ENCODE assay signal across 17 cellular contexts in the genomic region with DNA sequence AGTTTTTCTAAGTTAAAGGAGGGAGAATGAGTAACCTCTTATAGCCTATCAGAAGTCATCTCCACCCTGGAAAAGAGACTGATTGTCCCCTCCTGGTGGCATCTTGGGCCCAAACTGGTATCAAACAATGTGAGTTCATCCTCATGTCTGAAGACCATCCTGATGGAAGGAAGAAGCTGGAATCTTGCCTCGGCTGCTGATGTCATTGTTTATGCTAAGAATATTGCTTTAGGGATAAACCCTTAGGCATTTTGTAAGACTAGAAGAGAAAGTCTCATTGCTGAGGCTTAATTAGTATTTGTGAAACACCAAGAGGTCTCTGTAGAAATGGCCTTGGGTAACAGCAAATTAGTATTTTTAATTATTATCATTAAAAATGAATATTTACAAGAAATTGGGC.
DNase-seq lines count a peak whose midpoint lies in the region; ATAC-seq, FAIRE-seq and TF ChIP-seq lines count a peak whose summit lies in the region.
"Had no signal": no experiment of that assay in that cellular context is flagged by ENCODE, and none has a peak within 500 bp of the region (broad histone marks: within the 10 kb centered on the region; RNA-seq: fewer than 3 reads in every experiment).

No MANE protein-coding gene starts in this region.

- H3K9me3 Mint-ChIP-seq in activated T-cell treated with anti-CD3 and anti-CD28 coated beads, Interleukin-2, amount 50 U/mL, for 4 hours, result no peaks in the 10 kb centered on the region

- no peak for ATAC-seq in activated T-cell treated with anti-CD3 and anti-CD28 coated beads, Interleukin-2, amount 50 U/mL, for 4 hours
- ATAC-seq in HG02884 (IDR thresholded peaks at IDR 0.05; ENCODE audit: unreplicated experiment), result no peak
- ATAC-seq: Panc1, SK-N-SH treated with all-trans-retinoic acid at 6 μM for 48 hours had no signal

- DNase-seq in ELR (ENCODE audit: low read depth), result peak; percentile 77
- DNase-seq in RCC 7860 (ENCODE audit: low spot score), result peak; percentile 2
- peak; percentile 65 for DNase-seq in fibroblast of villous mesenchyme (ENCODE audit: low read depth)
- DNase-seq in KBM-7, result no peak
- DNase-seq in medulla oblongata (ENCODE audit: extremely low spot score), result no peak
- no peak for DNase-seq in activated T-cell treated with anti-CD3 and anti-CD28 coated beads, Interleukin-2, amount 50 U/mL, for 4 hours
- DNase-seq: NCI-H1105, NCI-H146, NCI-H2029 treated with DMSO at 0.1 percent for 48 hours, NCI-H345, NCI-H524, NCI-H82 had no signal

- no peak for TF ChIP-seq CTCF in fibroblast of villous mesenchyme (IDR thresholded peaks at IDR 0.05; ENCODE audit: insufficient read depth, low read depth, low read length)

- no peak for FAIRE-seq in RCC 7860 (lab: Jason Lieb, UNC)
- FAIRE-seq: GM19239 had no signal

- H3K4me3 Mint-ChIP-seq in activated T-cell treated with anti-CD3 and anti-CD28 coated beads, Interleukin-2, amount 50 U/mL, for 4 hours, result no peak overlapping the region
- H3K4me3 Mint-ChIP-seq: CD14-positive monocyte had no signal

- no peaks in the 10 kb centered on the region for H3K27me3 Mint-ChIP-seq in activated T-cell treated with anti-CD3 and anti-CD28 coated beads, Interleukin-2, amount 50 U/mL, for 4 hours (ENCODE audit: low read depth)

- in situ Hi-C loops in KBM-7 (cut with MboI; ENCODE audit: low pct_unique_long_range_greater_than_20kb, low sequenced_read_pairs), result no loop called here

- H3K4me3 ChIP-seq in fibroblast of villous mesenchyme (ENCODE audit: low read depth, low read length), result no peak overlapping the region

- H3K4me1 Mint-ChIP-seq in activated T-cell treated with anti-CD3 and anti-CD28 coated beads, Interleukin-2, amount 50 U/mL, for 4 hours (ENCODE audit: low read depth), result no peaks in the 10 kb centered on the region
- H3K4me1 Mint-ChIP-seq: CD14-positive monocyte had no signal

- H3K36me3 Mint-ChIP-seq in activated T-cell treated with anti-CD3 and anti-CD28 coated beads, Interleukin-2, amount 50 U/mL, for 4 hours (ENCODE audit: insufficient read depth), result no peaks in the 10 kb centered on the region
- H3K36me3 Mint-ChIP-seq: CD14-positive monocyte had no signal

Comparison
In these comparisons a context has a peak if more than half of its experiments do, and no peak if none do; other contexts are left out.
1. DNase-seq: peak in ELR (single experiment), RCC 7860 (single experiment) and fibroblast of villous mesenchyme (single experiment); none in KBM-7 (single experiment), medulla oblongata (single experiment) and activated T-cell treated with anti-CD3 and anti-CD28 coated beads, Interleukin-2, amount 50 U/mL, for 4 hours (single experiment).